Comparison of ENCODE assay signal across 30 cellular contexts in the genomic region with DNA sequence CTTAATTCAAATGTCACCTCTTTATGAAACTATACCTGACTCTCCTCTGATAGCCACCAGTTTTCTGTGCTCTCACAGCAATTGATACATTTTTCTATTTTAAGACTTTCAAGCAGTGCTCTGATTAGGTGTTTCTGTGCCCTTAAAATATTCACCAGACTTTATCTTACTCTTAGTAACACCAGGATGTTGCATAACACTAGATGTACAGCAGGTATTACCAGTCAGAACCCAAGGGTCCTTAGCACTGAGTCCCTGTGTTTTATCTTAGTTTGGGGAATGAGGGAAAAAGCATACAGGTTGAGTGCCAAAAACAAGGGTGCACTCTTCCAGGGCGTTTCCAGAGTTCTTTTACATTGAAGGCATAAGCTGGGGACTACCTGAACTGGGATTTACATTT. TPM values are rescaled to one million over a fixed set of nuclear protein-coding genes. Genes with fewer than 3 reads are reported as not detected.
DNase-seq lines count a peak whose midpoint lies in the region; ATAC-seq and TF ChIP-seq lines count a peak whose summit lies in the region.
"Had no signal": no experiment of that assay in that cellular context is flagged by ENCODE, and none has a peak within 500 bp of the region (broad histone marks: within the 10 kb centered on the region; RNA-seq: fewer than 3 reads in every experiment).

No MANE protein-coding gene starts in this region.

- no peaks in the 10 kb centered on the region for H3K9me3 Mint-ChIP-seq in activated CD8-positive, alpha-beta T cell treated with anti-CD3 and anti-CD28 coated beads for 36 hours
- no peaks in the 10 kb centered on the region for H3K9me3 Mint-ChIP-seq in activated CD8-positive, alpha-beta T cell treated with anti-CD3 and anti-CD28 coated beads, Interleukin-2, amount 10 ng/mL, durations not matched to agents 7 days and 5 days (ENCODE audit: insufficient read depth)
- no peaks in the 10 kb centered on the region for H3K9me3 Mint-ChIP-seq in stimulated activated effector memory CD8-positive, alpha-beta T cell treated with anti-CD3 and anti-CD28 coated beads, Interleukin-12 subunit alpha, Interleukin-12 subunit beta, amount 100 ng/mL, for 72 hours
- no peaks in the 10 kb centered on the region for H3K9me3 Mint-ChIP-seq in immature natural killer cell
- H3K9me3 Mint-ChIP-seq: activated CD4-positive, alpha-beta T cell treated with anti-CD3 and anti-CD28 coated beads, Interleukin-2, amount 10 ng/mL, durations not matched to agents 24 days and 14 days; activated T-helper 1 cell treated with anti-CD3 and anti-CD28 coated beads, Interleukin-12 subunit alpha, Interleukin-12 subunit beta, Interleukin-2, Interleukin-4 antibody, amounts not matched to agents 30 ng/mL and 10 ng/mL and 1 ng/mL, durations not matched to agents 14 hours and 24 hours and 36 hours; CD4-positive, CD25-positive, alpha-beta regulatory T cell; natural killer cell treated with Interleukin-12 subunit alpha and Interleukin-12 subunit beta and Interleukin-15 and Interleukin-18, amount 100 ng/mL, for 72 hours; stimulated activated memory B cell treated with anti-CD40 and anti-IgM and Interleukin-4, amounts not matched to agents 10 μg/mL and 1 μg/mL and 100 μg/mL, for 72 hours had no signal

- DNase-seq in activated CD8-positive, alpha-beta T cell treated with anti-CD3 and anti-CD28 coated beads for 36 hours, result no peak
- DNase-seq in activated CD8-positive, alpha-beta T cell treated with anti-CD3 and anti-CD28 coated beads, Interleukin-2, amount 10 ng/mL, durations not matched to agents 7 days and 5 days, result no peak
- peak; percentile 57 for DNase-seq in epithelial cell of esophagus (ENCODE audit: low read depth)
- DNase-seq in stimulated activated effector memory CD8-positive, alpha-beta T cell treated with anti-CD3 and anti-CD28 coated beads, Interleukin-12 subunit alpha, Interleukin-12 subunit beta, amount 100 ng/mL, for 72 hours (ENCODE audit: low spot score in 2 of 2), result no peak
- DNase-seq in immature natural killer cell, result no peak
- DNase-seq in SHP77 treated with DMSO at 0.1 percent for 48 hours (lab: John Stamatoyannopoulos, UW), result no peak
- DNase-seq: 8988T; activated CD4-positive, alpha-beta T cell treated with anti-CD3 and anti-CD28 coated beads, Interleukin-2, amount 10 ng/mL, durations not matched to agents 24 days and 14 days; activated naive CD4-positive, alpha-beta T cell treated with anti-CD3 and anti-CD28 coated beads, Interleukin-2, amount 50 U/mL, for 16 hours; aorta; CD4-positive, CD25-positive, alpha-beta regulatory T cell; DND-41; effector memory CD4-positive, alpha-beta T cell; left ventricle myocardium superior; mucosa of descending colon; NCI-H1048; NCI-H1694; NCI-H82; ovary; SJCRH30; stimulated activated CD4-positive, alpha-beta T cell treated with anti-CD3 and anti-CD28 coated beads, Interleukin-15, amount 100 ng/mL, for 24 hours; SW 1271; T-helper 9 cell; WERI-Rb-1 had no signal

- no peak overlapping the region for H3K4me3 ChIP-seq in epithelial cell of esophagus (ENCODE audit: low read length)
- H3K4me3 ChIP-seq: coronary artery, mucosa of descending colon, ovary, SJCRH30 had no signal

- peaks cover 5% of the 10 kb centered on the region for H3K36me3 Mint-ChIP-seq in activated CD8-positive, alpha-beta T cell treated with anti-CD3 and anti-CD28 coated beads for 36 hours (ENCODE audit: low read depth)
- peaks cover 21% of the 10 kb centered on the region for H3K36me3 Mint-ChIP-seq in activated CD8-positive, alpha-beta T cell treated with anti-CD3 and anti-CD28 coated beads, Interleukin-2, amount 10 ng/mL, durations not matched to agents 7 days and 5 days (ENCODE audit: low read depth)
- H3K36me3 Mint-ChIP-seq in stimulated activated effector memory CD8-positive, alpha-beta T cell treated with anti-CD3 and anti-CD28 coated beads, Interleukin-12 subunit alpha, Interleukin-12 subunit beta, amount 100 ng/mL, for 72 hours, result peaks cover 12% of the 10 kb centered on the region
- H3K36me3 Mint-ChIP-seq in immature natural killer cell, result peaks cover 0 to 10% (median 0%) of the 10 kb centered on the region in 3 donors
- H3K36me3 Mint-ChIP-seq: natural killer cell treated with Interleukin-12 subunit alpha and Interleukin-12 subunit beta and Interleukin-15 and Interleukin-18, amount 100 ng/mL, for 72 hours had no signal

- H3K27me3 Mint-ChIP-seq in activated CD8-positive, alpha-beta T cell treated with anti-CD3 and anti-CD28 coated beads for 36 hours, result no peaks in the 10 kb centered on the region
- no peaks in the 10 kb centered on the region for H3K27me3 Mint-ChIP-seq in activated CD8-positive, alpha-beta T cell treated with anti-CD3 and anti-CD28 coated beads, Interleukin-2, amount 10 ng/mL, durations not matched to agents 7 days and 5 days (ENCODE audit: low read depth)
- no peaks in the 10 kb centered on the region for H3K27me3 Mint-ChIP-seq in immature natural killer cell (ENCODE audit: low read depth in 3 of 3)
- H3K27me3 Mint-ChIP-seq: activated CD4-positive, alpha-beta T cell treated with anti-CD3 and anti-CD28 coated beads, Interleukin-2, amount 10 ng/mL, durations not matched to agents 24 days and 14 days; CD4-positive, CD25-positive, alpha-beta regulatory T cell; natural killer cell treated with Interleukin-12 subunit alpha and Interleukin-12 subunit beta and Interleukin-15 and Interleukin-18, amount 100 ng/mL, for 72 hours; stimulated activated memory B cell treated with anti-CD40 and anti-IgM and Interleukin-4, amounts not matched to agents 10 μg/mL and 1 μg/mL and 100 μg/mL, for 72 hours had no signal

- POLR2A ChIA-PET in activated CD8-positive, alpha-beta T cell treated with anti-CD3 and anti-CD28 coated beads for 36 hours (lab: Charles Lee), result interaction anchor here (1.0 kb wide), 1 partner anchor 148 kb away, joined by 4 read pairs; no protein-coding TSS in a partner anchor
- POLR2A ChIA-PET in activated CD8-positive, alpha-beta T cell treated with anti-CD3 and anti-CD28 coated beads, Interleukin-2, amount 10 ng/mL, durations not matched to agents 7 days and 5 days (lab: Charles Lee), result no interaction called here

- CTCF ChIA-PET in activated CD8-positive, alpha-beta T cell treated with anti-CD3 and anti-CD28 coated beads for 36 hours (lab: Charles Lee), result interaction anchor here (1.4 to 1.9 kb wide), 5 partner anchors 26 to 460 kb away, joined by 4 to 10 read pairs (median 4); no protein-coding TSS in a partner anchor
- CTCF ChIA-PET in activated CD8-positive, alpha-beta T cell treated with anti-CD3 and anti-CD28 coated beads, Interleukin-2, amount 10 ng/mL, durations not matched to agents 7 days and 5 days (lab: Charles Lee), result interaction anchor here (0.6 kb wide), 1 partner anchor 447 kb away, joined by 3 read pairs; no protein-coding TSS in a partner anchor

- intact Hi-C loops in activated CD8-positive, alpha-beta T cell treated with anti-CD3 and anti-CD28 coated beads for 36 hours (cut with micrococcal nuclease), result loop anchor here (10.0 kb wide), 1 partner anchor 93 kb away; the partner anchor contains the start of gene RRAS2

- peak overlapping the region; percentile 27 for H3K27ac Mint-ChIP-seq in activated CD8-positive, alpha-beta T cell treated with anti-CD3 and anti-CD28 coated beads for 36 hours
- no peak overlapping the region for H3K27ac Mint-ChIP-seq in activated CD8-positive, alpha-beta T cell treated with anti-CD3 and anti-CD28 coated beads, Interleukin-2, amount 10 ng/mL, durations not matched to agents 7 days and 5 days
- H3K27ac Mint-ChIP-seq in stimulated activated effector memory CD8-positive, alpha-beta T cell treated with anti-CD3 and anti-CD28 coated beads, Interleukin-12 subunit alpha, Interleukin-12 subunit beta, amount 100 ng/mL, for 72 hours, result peak overlapping the region; percentile 16
- H3K27ac Mint-ChIP-seq in immature natural killer cell, result no peak overlapping the region
- H3K27ac Mint-ChIP-seq: activated CD4-positive, alpha-beta T cell treated with anti-CD3 and anti-CD28 coated beads, Interleukin-2, amount 10 ng/mL, durations not matched to agents 24 days and 14 days; activated T-helper 1 cell treated with anti-CD3 and anti-CD28 coated beads, Interleukin-12 subunit alpha, Interleukin-12 subunit beta, Interleukin-2, Interleukin-4 antibody, amounts not matched to agents 30 ng/mL and 10 ng/mL and 1 ng/mL, durations not matched to agents 14 hours and 24 hours and 36 hours; stimulated activated memory B cell treated with anti-CD40 and anti-IgM and Interleukin-4, amounts not matched to agents 10 μg/mL and 1 μg/mL and 100 μg/mL, for 72 hours had no signal

- no peak overlapping the region for H3K4me3 Mint-ChIP-seq in activated CD8-positive, alpha-beta T cell treated with anti-CD3 and anti-CD28 coated beads for 36 hours
- no peak overlapping the region for H3K4me3 Mint-ChIP-seq in activated CD8-positive, alpha-beta T cell treated with anti-CD3 and anti-CD28 coated beads, Interleukin-2, amount 10 ng/mL, durations not matched to agents 7 days and 5 days
- no peak overlapping the region for H3K4me3 Mint-ChIP-seq in stimulated activated effector memory CD8-positive, alpha-beta T cell treated with anti-CD3 and anti-CD28 coated beads, Interleukin-12 subunit alpha, Interleukin-12 subunit beta, amount 100 ng/mL, for 72 hours
- H3K4me3 Mint-ChIP-seq in immature natural killer cell, result no peak overlapping the region
- H3K4me3 Mint-ChIP-seq: activated CD4-positive, alpha-beta T cell treated with anti-CD3 and anti-CD28 coated beads, Interleukin-2, amount 10 ng/mL, durations not matched to agents 24 days and 14 days; activated T-helper 1 cell treated with anti-CD3 and anti-CD28 coated beads, Interleukin-12 subunit alpha, Interleukin-12 subunit beta, Interleukin-2, Interleukin-4 antibody, amounts not matched to agents 30 ng/mL and 10 ng/mL and 1 ng/mL, durations not matched to agents 14 hours and 24 hours and 36 hours; CD4-positive, CD25-positive, alpha-beta regulatory T cell; natural killer cell treated with Interleukin-12 subunit alpha and Interleukin-12 subunit beta and Interleukin-15 and Interleukin-18, amount 100 ng/mL, for 72 hours; stimulated activated memory B cell treated with anti-CD40 and anti-IgM and Interleukin-4, amounts not matched to agents 10 μg/mL and 1 μg/mL and 100 μg/mL, for 72 hours had no signal

- H3K27ac ChIP-seq in VCaP, result peak overlapping the region; percentile 50; the same call in 1 of the 2 replicates
- H3K27ac ChIP-seq: coronary artery, ovary, SJCRH30, WERI-Rb-1 had no signal

- peaks cover 56% of the 10 kb centered on the region for H3K4me1 Mint-ChIP-seq in activated CD8-positive, alpha-beta T cell treated with anti-CD3 and anti-CD28 coated beads for 36 hours (ENCODE audit: low read depth)
- peaks cover 38% of the 10 kb centered on the region for H3K4me1 Mint-ChIP-seq in activated CD8-positive, alpha-beta T cell treated with anti-CD3 and anti-CD28 coated beads, Interleukin-2, amount 10 ng/mL, durations not matched to agents 7 days and 5 days (ENCODE audit: low read depth)
- peaks cover 21% of the 10 kb centered on the region for H3K4me1 Mint-ChIP-seq in stimulated activated effector memory CD8-positive, alpha-beta T cell treated with anti-CD3 and anti-CD28 coated beads, Interleukin-12 subunit alpha, Interleukin-12 subunit beta, amount 100 ng/mL, for 72 hours
- H3K4me1 Mint-ChIP-seq in immature natural killer cell, result peaks cover 13 to 47% of the 10 kb centered on the region in 2 donors

- ATAC-seq in activated CD8-positive, alpha-beta T cell treated with anti-CD3 and anti-CD28 coated beads for 36 hours, result no peak
- ATAC-seq in activated CD8-positive, alpha-beta T cell treated with anti-CD3 and anti-CD28 coated beads, Interleukin-2, amount 10 ng/mL, durations not matched to agents 7 days and 5 days, result no peak
- no peak for ATAC-seq in stimulated activated effector memory CD8-positive, alpha-beta T cell treated with anti-CD3 and anti-CD28 coated beads, Interleukin-12 subunit alpha, Interleukin-12 subunit beta, amount 100 ng/mL, for 72 hours
- ATAC-seq in HG03520 (IDR thresholded peaks at IDR 0.05; ENCODE audit: unreplicated experiment), result no peak
- ATAC-seq: left ventricle myocardium superior; mucosa of descending colon; natural killer cell treated with Interleukin-12 subunit alpha and Interleukin-12 subunit beta and Interleukin-15 and Interleukin-18, amount 100 ng/mL, for 72 hours; stimulated activated memory B cell treated with anti-CD40 and anti-IgM and Interleukin-4, amounts not matched to agents 10 μg/mL and 1 μg/mL and 100 μg/mL, for 72 hours had no signal

- TF ChIP-seq CTCF in activated CD8-positive, alpha-beta T cell treated with anti-CD3 and anti-CD28 coated beads for 36 hours (IDR thresholded peaks at IDR 0.05), result no peak
- TF ChIP-seq CTCF in VCaP (conservative IDR thresholded peaks at IDR 0.05) (no peak), epithelial cell of esophagus (IDR thresholded peaks at IDR 0.05; ENCODE audit: insufficient read depth, low read depth, low read length, missing control alignments) (no peak)

RNA-seq across cellular contexts. Expression of gene COPB1, which starts 51.4 kb away (rescaled TPM):
- 10 to 100 TPM; 90.9 to 93.5 TPM for total RNA-seq in activated CD8-positive, alpha-beta T cell treated with anti-CD3 and anti-CD28 coated beads for 36 hours
- 10 to 100 TPM; 77.8 to 79.1 TPM for total RNA-seq in activated CD8-positive, alpha-beta T cell treated with anti-CD3 and anti-CD28 coated beads, Interleukin-2, amount 10 ng/mL, durations not matched to agents 7 days and 5 days
- 100 to 1,000 TPM in 2 of 3 donors, 10 to 100 TPM in 1; 71.0 to 133 (median 106) TPM for polyA plus RNA-seq in immature natural killer cell

Comparison
In these comparisons a context has a peak if more than half of its experiments do, and no peak if none do; other contexts are left out.
1. H3K27ac Mint-ChIP-seq: peak in activated CD8-positive, alpha-beta T cell treated with anti-CD3 and anti-CD28 coated beads for 36 hours (single experiment) and stimulated activated effector memory CD8-positive, alpha-beta T cell treated with anti-CD3 and anti-CD28 coated beads, Interleukin-12 subunit alpha, Interleukin-12 subunit beta, amount 100 ng/mL, for 72 hours (single experiment); none in activated CD8-positive, alpha-beta T cell treated with anti-CD3 and anti-CD28 coated beads, Interleukin-2, amount 10 ng/mL, durations not matched to agents 7 days and 5 days (single experiment) and immature natural killer cell (0 of 6).